ENCODE assay signal across 20 cellular contexts in the genomic region with DNA sequence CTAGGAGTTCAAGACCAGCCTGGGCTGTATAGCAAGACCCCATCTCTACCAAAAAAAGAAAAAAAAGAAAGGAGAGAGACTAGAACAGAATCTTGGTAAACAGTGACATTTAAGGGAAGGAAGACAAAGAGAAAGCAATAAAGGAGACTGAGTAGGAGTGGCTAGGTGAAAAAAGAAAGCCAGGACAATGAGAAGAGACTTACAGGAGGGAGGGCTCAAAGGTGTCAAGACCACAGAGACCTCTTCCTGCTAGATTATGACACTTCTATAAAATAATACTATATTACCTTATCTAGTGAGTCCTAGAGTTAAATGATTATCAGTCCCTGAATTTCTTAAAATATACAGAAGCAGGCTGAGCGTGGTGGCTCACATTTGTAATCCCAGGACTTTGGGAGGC. TPM values are rescaled to one million over a fixed set of nuclear protein-coding genes. Genes with fewer than 3 reads are reported as not detected.
DNase-seq lines count a peak whose midpoint lies in the region; ATAC-seq and TF ChIP-seq lines count a peak whose summit lies in the region.
"Had no signal": no experiment of that assay in that cellular context is flagged by ENCODE, and none has a peak within 500 bp of the region (broad histone marks: within the 10 kb centered on the region; RNA-seq: fewer than 3 reads in every experiment).

No MANE protein-coding gene starts in this region.

- no peak for TF ChIP-seq CTCF in CD8-positive, alpha-beta T cell (IDR thresholded peaks at IDR 0.05)
- no peak for TF ChIP-seq CTCF in nephron progenitor cell (IDR thresholded peaks at IDR 0.05)

- no peaks in the 10 kb centered on the region for H3K27me3 Mint-ChIP-seq in activated CD8-positive, alpha-beta memory T cell treated with anti-CD3 and anti-CD28 coated beads, Interleukin-2, amount 10 ng/mL, durations not matched to agents 7 days and 5 days
- H3K27me3 Mint-ChIP-seq in CD8-positive, alpha-beta T cell (ENCODE audit: low read depth), result no peaks in the 10 kb centered on the region
- no peaks in the 10 kb centered on the region for H3K27me3 Mint-ChIP-seq in activated naive CD8-positive, alpha-beta T cell treated with anti-CD3 and anti-CD28 coated beads, Interleukin-2, amount 10 ng/mL, durations not matched to agents 7 days and 5 days
- H3K27me3 Mint-ChIP-seq in nephron progenitor cell (ENCODE audit: low read depth, poor library complexity), result peaks cover 3% of the 10 kb centered on the region

- peaks cover 8% of the 10 kb centered on the region for H3K4me1 Mint-ChIP-seq in activated CD8-positive, alpha-beta memory T cell treated with anti-CD3 and anti-CD28 coated beads, Interleukin-2, amount 10 ng/mL, durations not matched to agents 7 days and 5 days
- H3K4me1 Mint-ChIP-seq in CD8-positive, alpha-beta T cell (ENCODE audit: low read depth), result peaks cover 9% of the 10 kb centered on the region
- peaks cover 8% of the 10 kb centered on the region for H3K4me1 Mint-ChIP-seq in activated naive CD8-positive, alpha-beta T cell treated with anti-CD3 and anti-CD28 coated beads, Interleukin-2, amount 10 ng/mL, durations not matched to agents 7 days and 5 days
- no peaks in the 10 kb centered on the region for H3K4me1 Mint-ChIP-seq in nephron progenitor cell

- H3K27ac ChIP-seq in CD8-positive, alpha-beta T cell (ENCODE audit: low read depth, low read length), result no peak overlapping the region
- H3K27ac ChIP-seq: A549, C4-2B, GM23248 had no signal

- H3K36me3 Mint-ChIP-seq in activated CD8-positive, alpha-beta memory T cell treated with anti-CD3 and anti-CD28 coated beads, Interleukin-2, amount 10 ng/mL, durations not matched to agents 7 days and 5 days, result peaks cover 3% of the 10 kb centered on the region
- H3K36me3 Mint-ChIP-seq in CD8-positive, alpha-beta T cell, result peaks cover 30% of the 10 kb centered on the region
- H3K36me3 Mint-ChIP-seq in activated naive CD8-positive, alpha-beta T cell treated with anti-CD3 and anti-CD28 coated beads, Interleukin-2, amount 10 ng/mL, durations not matched to agents 7 days and 5 days, result peaks cover 7% of the 10 kb centered on the region
- peaks cover 36% of the 10 kb centered on the region for H3K36me3 Mint-ChIP-seq in nephron progenitor cell (ENCODE audit: low read depth)

- no peaks in the 10 kb centered on the region for H3K4me1 ChIP-seq in CD8-positive, alpha-beta T cell (ENCODE audit: insufficient read depth, low read length)
- H3K4me1 ChIP-seq: A549 had no signal

- intact Hi-C loops in CD8-positive, alpha-beta T cell (cut with DNase I, micrococcal nuclease), result no loop called here
- intact Hi-C loops in left ventricle myocardium superior (cut with micrococcal nuclease), result no loop called here

- DNase-seq in activated CD8-positive, alpha-beta memory T cell treated with anti-CD3 and anti-CD28 coated beads, Interleukin-2, amount 10 ng/mL, durations not matched to agents 7 days and 5 days, result no peak
- DNase-seq in activated CD8-positive, alpha-beta memory T cell treated with anti-CD3 and anti-CD28 coated beads for 24 hours, result no peak
- DNase-seq in CD8-positive, alpha-beta T cell, result no peak
- DNase-seq in activated naive CD8-positive, alpha-beta T cell treated with anti-CD3 and anti-CD28 coated beads, Interleukin-2, amount 10 ng/mL, durations not matched to agents 7 days and 5 days, result no peak
- no peak for DNase-seq in nephron progenitor cell
- no peak for DNase-seq in left ventricle myocardium superior
- no peak for DNase-seq in activated CD4-positive, CD25-positive, alpha-beta regulatory T cell treated with anti-CD3 and anti-CD28 coated beads, Interleukin-2, amount 50 U/mL, for 72 hours
- DNase-seq: Calu3, DMS79 treated with DMSO at 0.1 percent for 48 hours, GM23248, IMR-90, Kasumi-1, NCI-H1105 treated with DMSO at 0.1 percent for 48 hours, NCI-H1930, NCI-H2171, NCI-H82 had no signal

- no peaks in the 10 kb centered on the region for H3K9me3 Mint-ChIP-seq in activated CD8-positive, alpha-beta memory T cell treated with anti-CD3 and anti-CD28 coated beads, Interleukin-2, amount 10 ng/mL, durations not matched to agents 7 days and 5 days (ENCODE audit: low read depth)
- H3K9me3 Mint-ChIP-seq in CD8-positive, alpha-beta T cell, result no peaks in the 10 kb centered on the region
- no peaks in the 10 kb centered on the region for H3K9me3 Mint-ChIP-seq in activated naive CD8-positive, alpha-beta T cell treated with anti-CD3 and anti-CD28 coated beads, Interleukin-2, amount 10 ng/mL, durations not matched to agents 7 days and 5 days
- no peaks in the 10 kb centered on the region for H3K9me3 Mint-ChIP-seq in nephron progenitor cell

- H3K4me3 Mint-ChIP-seq in activated CD8-positive, alpha-beta memory T cell treated with anti-CD3 and anti-CD28 coated beads, Interleukin-2, amount 10 ng/mL, durations not matched to agents 7 days and 5 days, result no peak overlapping the region
- peak overlapping the region; percentile 39 for H3K4me3 Mint-ChIP-seq in CD8-positive, alpha-beta T cell
- H3K4me3 Mint-ChIP-seq in activated naive CD8-positive, alpha-beta T cell treated with anti-CD3 and anti-CD28 coated beads, Interleukin-2, amount 10 ng/mL, durations not matched to agents 7 days and 5 days, result peak overlapping the region; percentile 33
- H3K4me3 Mint-ChIP-seq in nephron progenitor cell, result no peak overlapping the region

- CTCF ChIA-PET in activated CD8-positive, alpha-beta memory T cell treated with anti-CD3 and anti-CD28 coated beads, Interleukin-2, amount 10 ng/mL, durations not matched to agents 7 days and 5 days (lab: Charles Lee), result no interaction called here
- CTCF ChIA-PET in CD8-positive, alpha-beta T cell (lab: Charles Lee), result no interaction called here

- peaks cover 3% of the 10 kb centered on the region for H3K36me3 ChIP-seq in CD8-positive, alpha-beta T cell (ENCODE audit: insufficient read depth, low read length)

- no peaks in the 10 kb centered on the region for H3K9me3 ChIP-seq in CD8-positive, alpha-beta T cell (ENCODE audit: low read length)
- H3K9me3 ChIP-seq: A549 had no signal

- ATAC-seq in activated CD8-positive, alpha-beta memory T cell treated with anti-CD3 and anti-CD28 coated beads, Interleukin-2, amount 10 ng/mL, durations not matched to agents 7 days and 5 days, result peak; percentile 89
- ATAC-seq in CD8-positive, alpha-beta T cell, result peak; percentile 98
- ATAC-seq in activated naive CD8-positive, alpha-beta T cell treated with anti-CD3 and anti-CD28 coated beads, Interleukin-2, amount 10 ng/mL, durations not matched to agents 7 days and 5 days (ENCODE audit: low read depth), result peak; percentile 95
- ATAC-seq in left ventricle myocardium superior, result no peak
- ATAC-seq: A549, HCT116, Panc1 had no signal

- H3K4me3 ChIP-seq in CD8-positive, alpha-beta T cell (ENCODE audit: low read depth, low read length), result no peak overlapping the region
- H3K4me3 ChIP-seq: A549, GM23248 had no signal

- peak overlapping the region; percentile 78 for H3K27ac Mint-ChIP-seq in activated CD8-positive, alpha-beta memory T cell treated with anti-CD3 and anti-CD28 coated beads, Interleukin-2, amount 10 ng/mL, durations not matched to agents 7 days and 5 days
- H3K27ac Mint-ChIP-seq in CD8-positive, alpha-beta T cell, result peak overlapping the region; percentile 84
- peak overlapping the region; percentile 80 for H3K27ac Mint-ChIP-seq in activated naive CD8-positive, alpha-beta T cell treated with anti-CD3 and anti-CD28 coated beads, Interleukin-2, amount 10 ng/mL, durations not matched to agents 7 days and 5 days
- peak overlapping the region; percentile 53 for H3K27ac Mint-ChIP-seq in nephron progenitor cell

- no peaks in the 10 kb centered on the region for H3K27me3 ChIP-seq in CD8-positive, alpha-beta T cell (ENCODE audit: insufficient read depth, low read length)

- POLR2A ChIA-PET in CD8-positive, alpha-beta T cell (lab: Charles Lee), result no interaction called here
- POLR2A ChIA-PET in activated naive CD8-positive, alpha-beta T cell treated with anti-CD3 and anti-CD28 coated beads, Interleukin-2, amount 10 ng/mL, durations not matched to agents 7 days and 5 days (lab: Charles Lee), result no interaction called here

RNA-seq across cellular contexts. Expression of a gene that starts 10.1 kb away (rescaled TPM):
- total RNA-seq in activated CD8-positive, alpha-beta memory T cell treated with anti-CD3 and anti-CD28 coated beads, Interleukin-2, amount 10 ng/mL, durations not matched to agents 7 days and 5 days, result 100 to 1,000 TPM; 100 to 144 TPM
- total RNA-seq in CD8-positive, alpha-beta T cell, result 10 to 100 TPM; 42.8 to 44.2 TPM
- total RNA-seq in activated naive CD8-positive, alpha-beta T cell treated with anti-CD3 and anti-CD28 coated beads, Interleukin-2, amount 10 ng/mL, durations not matched to agents 7 days and 5 days, result 100 to 1,000 TPM; 111 to 117 TPM
- 62.9 TPM for total RNA-seq in left ventricle myocardium superior

RNA-seq across cellular contexts. Expression of a gene that starts 33.2 kb away (rescaled TPM):
- total RNA-seq in activated CD8-positive, alpha-beta memory T cell treated with anti-CD3 and anti-CD28 coated beads, Interleukin-2, amount 10 ng/mL, durations not matched to agents 7 days and 5 days, result 10 to 100 TPM; 22.5 to 27.7 TPM
- total RNA-seq in CD8-positive, alpha-beta T cell, result 1 to 10 TPM; 2.9 to 3.2 TPM
- 10 to 100 TPM; 18.4 to 23.3 TPM for total RNA-seq in activated naive CD8-positive, alpha-beta T cell treated with anti-CD3 and anti-CD28 coated beads, Interleukin-2, amount 10 ng/mL, durations not matched to agents 7 days and 5 days
- 17.6 TPM for total RNA-seq in left ventricle myocardium superior

RNA-seq across cellular contexts. Expression of a gene that starts 37.6 kb away (rescaled TPM):
- total RNA-seq in activated CD8-positive, alpha-beta memory T cell treated with anti-CD3 and anti-CD28 coated beads, Interleukin-2, amount 10 ng/mL, durations not matched to agents 7 days and 5 days, result 10 to 100 TPM; 50.3 to 59.4 TPM
- 10 to 100 TPM; 14.4 to 16.2 TPM for total RNA-seq in CD8-positive, alpha-beta T cell
- total RNA-seq in activated naive CD8-positive, alpha-beta T cell treated with anti-CD3 and anti-CD28 coated beads, Interleukin-2, amount 10 ng/mL, durations not matched to agents 7 days and 5 days, result 10 to 100 TPM; 48.7 to 49.0 TPM
- 92.0 TPM for total RNA-seq in left ventricle myocardium superior

Comparison
In these comparisons a context has a peak if more than half of its experiments do, and no peak if none do; other contexts are left out.
1. H3K4me3 Mint-ChIP-seq: peak in CD8-positive, alpha-beta T cell (single experiment) and activated naive CD8-positive, alpha-beta T cell treated with anti-CD3 and anti-CD28 coated beads, Interleukin-2, amount 10 ng/mL, durations not matched to agents 7 days and 5 days (single experiment); none in activated CD8-positive, alpha-beta memory T cell treated with anti-CD3 and anti-CD28 coated beads, Interleukin-2, amount 10 ng/mL, durations not matched to agents 7 days and 5 days (single experiment) and nephron progenitor cell (single experiment).
2. Peak in every context shown above with its lines, with median percentiles within 50 percentile points of each other: H3K27ac Mint-ChIP-seq.